Comparison of ENCODE assay signal across 1 cellular context in genomic region chr15:48182749-48183148, GRCh38.
TF ChIP-seq lines count a peak whose summit lies in the region.

No MANE protein-coding gene starts in this region.

TF ChIP-seq in HepG2, 621 proteins besides CTCF, POLR2A, EP300 and RAD21:
- TF ChIP-seq ZNF777 (CRISPR knock-in tag; IDR thresholded peaks at IDR 0.05) (no peak), MAFK (conservative IDR thresholded peaks at IDR 0.05 in 1 of 2, IDR thresholded peaks at IDR 0.05 in 1 of 2; ENCODE audit: low read length in 2 of 2) (peak; percentile 71 to 76; a peak in 3 of 4 replicates), MAFF (IDR thresholded peaks at IDR 0.05; ENCODE audit: low read depth, low read length) (peak; percentile 68), ZNF644 (CRISPR knock-in tag; IDR thresholded peaks at IDR 0.05; ENCODE audit: low read depth) (no peak), ZNF343 (CRISPR knock-in tag; IDR thresholded peaks at IDR 0.05) (no peak), ZSCAN22 (CRISPR knock-in tag; IDR thresholded peaks at IDR 0.05) (no peak), PHF5A (CRISPR knock-in tag; IDR thresholded peaks at IDR 0.05; ENCODE audit: low read depth, unreplicated experiment) (no peak)
